ENCODE assay signal across 8 cellular contexts in the genomic region with DNA sequence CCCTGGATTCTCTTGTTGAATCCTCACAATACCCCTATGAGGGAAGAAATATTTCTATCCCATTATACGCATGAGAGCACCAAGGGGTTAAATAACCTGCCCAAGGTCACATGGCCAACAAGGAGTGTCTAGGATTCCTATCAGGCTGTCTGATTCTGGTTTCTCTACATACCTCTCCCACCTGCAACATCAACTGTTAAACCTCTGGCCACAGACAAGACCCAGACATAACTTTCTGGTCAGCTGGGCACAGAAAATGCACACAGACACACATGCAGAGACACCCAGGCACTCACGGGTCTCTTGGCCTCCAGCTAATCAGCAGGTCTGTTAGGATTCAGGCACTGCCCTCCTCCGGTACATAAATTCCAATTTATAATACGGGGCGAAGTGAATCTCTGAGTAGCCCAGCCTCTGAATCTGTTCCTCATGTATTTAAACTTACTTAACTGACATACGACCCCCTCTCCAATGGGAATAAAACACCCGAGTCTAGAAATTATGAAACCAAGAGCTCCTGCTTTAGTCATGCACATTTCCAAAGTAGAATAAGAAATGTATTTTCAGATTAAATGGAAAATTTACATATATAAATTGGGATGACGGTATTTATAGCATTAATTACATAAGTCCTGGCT. TPM values are rescaled to one million over a fixed set of nuclear protein-coding genes. Genes with fewer than 3 reads are reported as not detected.
DNase-seq lines count a peak whose midpoint lies in the region; ATAC-seq and TF ChIP-seq lines count a peak whose summit lies in the region.

No MANE protein-coding gene starts in this region.

- ATAC-seq in naive B cell (ENCODE audit: low read depth in 2 of 2) (no peak), GM19397 (IDR thresholded peaks at IDR 0.05; ENCODE audit: unreplicated experiment) (no peak), GM18867 (IDR thresholded peaks at IDR 0.05; ENCODE audit: unreplicated experiment) (no peak), GM19035 (IDR thresholded peaks at IDR 0.05; ENCODE audit: unreplicated experiment) (no peak)

- peak overlapping the region; percentile 82 to 97 for H3K27ac ChIP-seq in coronary artery

- no peak overlapping the region for H3K27ac Mint-ChIP-seq in naive B cell

- H3K4me3 ChIP-seq in AG09309 (ENCODE audit: control insufficient read depth, low read depth, low read length) (peak overlapping the region; percentile 63), coronary artery (peak overlapping the region; percentile 92)
- H3K4me3 ChIP-seq in Jurkat, Clone E6-1 (ENCODE audit: low read length) = peak overlapping the region; percentile 62

- no peaks in the 10 kb centered on the region for H3K36me3 Mint-ChIP-seq in naive B cell

- no peak for DNase-seq in AG09309 (ENCODE audit: low read depth)
- DNase-seq in Jurkat, Clone E6-1 (ENCODE audit: low read depth, low spot score) = no peak
- DNase-seq in coronary artery (ENCODE audit: low spot score) = no peak
- DNase-seq in naive B cell = no peak
- DNase-seq in OCI-M2 (lab: John Stamatoyannopoulos, UW; ENCODE audit: unreplicated experiment) = no peak

- no peaks in the 10 kb centered on the region for H3K9me3 Mint-ChIP-seq in naive B cell

- H3K27me3 Mint-ChIP-seq in naive B cell = peaks cover 49 to 60% (median 56%) of the 10 kb centered on the region in 3 donors

- H3K4me1 Mint-ChIP-seq in naive B cell = peaks cover 7 to 13% (median 11%) of the 10 kb centered on the region in 3 donors

- H3K4me3 Mint-ChIP-seq in naive B cell = peak overlapping the region in 7 of 8 donors; percentile 15 to 79 (median 69)

- TF ChIP-seq CTCF in AG09309 (IDR thresholded peaks at IDR 0.05; ENCODE audit: control insufficient read depth, insufficient read depth, low read depth, low read length, missing control alignments) (no peak), coronary artery (IDR thresholded peaks at IDR 0.05) (no peak)

RNA-seq across cellular contexts. Expression of gene SEPTIN8, which starts 1.5 kb away (rescaled TPM):
- polyA plus RNA-seq in Jurkat, Clone E6-1 (2012; ENCODE audit: insufficient read depth, insufficient read length) = 51.1 TPM
- under 1 TPM in 4 of 6 donors, not detected in 2; 0.11 to 0.27 (median 0.22) TPM for polyA plus RNA-seq in naive B cell (ENCODE audit: low read depth in 6 of 6)

RNA-seq across cellular contexts. Expression of gene CCNI2, which starts 28.3 kb away (rescaled TPM):
- polyA plus RNA-seq in Jurkat, Clone E6-1 (2012; ENCODE audit: insufficient read depth, insufficient read length) = 14.3 TPM
- not detected for polyA plus RNA-seq in naive B cell (ENCODE audit: low read depth in 6 of 6)

RNA-seq across cellular contexts. Expression of gene SOWAHA, which starts 37.5 kb away (rescaled TPM):
- polyA plus RNA-seq in Jurkat, Clone E6-1 (2012; ENCODE audit: insufficient read depth, insufficient read length) = 0.36 TPM
- polyA plus RNA-seq in naive B cell (ENCODE audit: low read depth in 6 of 6) = not detected

RNA-seq across cellular contexts. Expression of gene KIF3A, which starts 38.2 kb away (rescaled TPM):
- 11.3 TPM for polyA plus RNA-seq in Jurkat, Clone E6-1 (2012; ENCODE audit: insufficient read depth, insufficient read length)
- 10 to 100 TPM in 1 of 6 donors, 1 to 10 TPM in 5; 4.3 to 10.2 (median 7.3) TPM for polyA plus RNA-seq in naive B cell (ENCODE audit: low read depth in 6 of 6)

RNA-seq across cellular contexts. Expression of gene SHROOM1, which starts 54.9 kb away (rescaled TPM):
- polyA plus RNA-seq in Jurkat, Clone E6-1 (2012; ENCODE audit: insufficient read depth, insufficient read length) = 2.5 TPM
- polyA plus RNA-seq in naive B cell (ENCODE audit: low read depth in 6 of 6) = under 1 TPM in 1 of 6 donors, not detected in 5; 0.26 TPM
